ENCODE assay signal across 9 cellular contexts in the genomic region with DNA sequence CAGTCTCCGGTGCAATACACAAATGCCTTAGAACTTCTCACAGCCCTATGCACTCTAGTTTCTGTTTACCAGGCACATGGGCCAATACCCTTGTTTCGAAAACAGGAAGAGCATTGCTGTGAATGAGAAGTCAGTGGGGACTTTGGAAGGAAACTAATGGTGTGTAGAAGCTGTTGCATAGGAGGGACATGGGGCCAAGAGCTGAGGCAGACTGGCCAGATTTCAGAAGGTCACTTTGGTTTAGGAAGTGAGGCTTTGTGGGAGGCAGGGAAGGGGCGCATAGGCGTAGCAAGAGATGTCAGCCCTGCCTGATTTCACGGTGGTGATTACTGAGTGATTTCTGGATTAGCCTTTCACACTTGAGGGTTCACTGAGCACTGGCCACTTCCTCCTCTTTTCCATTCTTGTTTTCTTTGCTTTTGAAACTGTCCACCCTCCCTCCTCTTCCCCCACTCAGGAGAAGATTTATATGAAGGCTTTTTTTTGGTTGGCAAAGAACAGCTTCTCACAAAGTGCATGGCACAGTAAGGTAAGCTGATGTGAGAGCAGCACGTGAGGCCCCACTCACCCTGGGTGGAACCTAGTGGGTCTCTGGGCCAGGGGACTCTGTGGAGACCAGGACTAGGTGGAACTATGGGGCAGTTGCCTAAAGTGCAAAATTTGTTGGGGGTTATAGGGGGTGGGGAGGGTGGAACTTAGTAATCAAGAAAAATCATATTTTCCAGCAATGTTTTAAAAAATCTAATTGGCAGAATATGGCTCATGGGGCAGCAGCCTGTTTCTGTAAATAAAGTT. TPM values are rescaled to one million over a fixed set of nuclear protein-coding genes. Genes with fewer than 3 reads are reported as not detected.
DNase-seq lines count a peak whose midpoint lies in the region; ATAC-seq lines count a peak whose summit lies in the region.
"Had no signal": no experiment of that assay in that cellular context is flagged by ENCODE, and none has a peak within 500 bp of the region (broad histone marks: within the 10 kb centered on the region; RNA-seq: fewer than 3 reads in every experiment).

No MANE protein-coding gene starts in this region.

- intact Hi-C loops in activated CD4-positive, alpha-beta memory T cell treated with anti-CD3 and anti-CD28 coated beads for 36 hours (cut with micrococcal nuclease): no loop called here

- H3K4me3 Mint-ChIP-seq in activated CD4-positive, alpha-beta memory T cell treated with anti-CD3 and anti-CD28 coated beads, Interleukin-2, amount 10 ng/mL, durations not matched to agents 7 days and 5 days: no peak overlapping the region
- no peak overlapping the region for H3K4me3 Mint-ChIP-seq in activated CD4-positive, alpha-beta memory T cell treated with anti-CD3 and anti-CD28 coated beads for 36 hours
- no peak overlapping the region for H3K4me3 Mint-ChIP-seq in activated naive CD8-positive, alpha-beta T cell treated with anti-CD3 and anti-CD28 coated beads, Interleukin-2, amount 50 U/mL, for 24 hours

- H3K4me3 ChIP-seq in rectal smooth muscle tissue (ENCODE audit: low read length): no peak overlapping the region

- POLR2A ChIA-PET in activated CD4-positive, alpha-beta memory T cell treated with anti-CD3 and anti-CD28 coated beads, Interleukin-2, amount 10 ng/mL, durations not matched to agents 7 days and 5 days (lab: Charles Lee): no interaction called here
- POLR2A ChIA-PET in activated CD4-positive, alpha-beta memory T cell treated with anti-CD3 and anti-CD28 coated beads for 36 hours (lab: Charles Lee): no interaction called here

- peaks cover 17% of the 10 kb centered on the region for H3K4me1 ChIP-seq in rectal smooth muscle tissue (ENCODE audit: control insufficient read depth, insufficient read depth, low read length)

- peak overlapping the region; percentile 24 for H3K27ac Mint-ChIP-seq in activated CD4-positive, alpha-beta memory T cell treated with anti-CD3 and anti-CD28 coated beads, Interleukin-2, amount 10 ng/mL, durations not matched to agents 7 days and 5 days
- H3K27ac Mint-ChIP-seq in activated CD4-positive, alpha-beta memory T cell treated with anti-CD3 and anti-CD28 coated beads for 36 hours: no peak overlapping the region
- no peak overlapping the region for H3K27ac Mint-ChIP-seq in activated naive CD8-positive, alpha-beta T cell treated with anti-CD3 and anti-CD28 coated beads, Interleukin-2, amount 50 U/mL, for 24 hours

- no peaks in the 10 kb centered on the region for H3K27me3 ChIP-seq in rectal smooth muscle tissue (ENCODE audit: control insufficient read depth, insufficient read depth, low read length)

- peaks cover 18% of the 10 kb centered on the region for H3K27me3 Mint-ChIP-seq in activated CD4-positive, alpha-beta memory T cell treated with anti-CD3 and anti-CD28 coated beads, Interleukin-2, amount 10 ng/mL, durations not matched to agents 7 days and 5 days
- peaks cover 11% of the 10 kb centered on the region for H3K27me3 Mint-ChIP-seq in activated CD4-positive, alpha-beta memory T cell treated with anti-CD3 and anti-CD28 coated beads for 36 hours
- H3K27me3 Mint-ChIP-seq in activated naive CD8-positive, alpha-beta T cell treated with anti-CD3 and anti-CD28 coated beads, Interleukin-2, amount 50 U/mL, for 24 hours: peaks cover 2% of the 10 kb centered on the region

- peaks cover 16% of the 10 kb centered on the region for H3K4me1 Mint-ChIP-seq in activated CD4-positive, alpha-beta memory T cell treated with anti-CD3 and anti-CD28 coated beads, Interleukin-2, amount 10 ng/mL, durations not matched to agents 7 days and 5 days
- H3K4me1 Mint-ChIP-seq in activated CD4-positive, alpha-beta memory T cell treated with anti-CD3 and anti-CD28 coated beads for 36 hours (ENCODE audit: low read depth): no peaks in the 10 kb centered on the region
- peaks cover 7% of the 10 kb centered on the region for H3K4me1 Mint-ChIP-seq in activated naive CD8-positive, alpha-beta T cell treated with anti-CD3 and anti-CD28 coated beads, Interleukin-2, amount 50 U/mL, for 24 hours

- peak; percentile 88 for ATAC-seq in HG03175 (IDR thresholded peaks at IDR 0.05; ENCODE audit: unreplicated experiment)
- peak; percentile 33 for ATAC-seq in activated naive CD8-positive, alpha-beta T cell treated with anti-CD3 and anti-CD28 coated beads, Interleukin-2, amount 50 U/mL, for 24 hours

- peak; percentile 18 for DNase-seq in activated CD4-positive, alpha-beta memory T cell treated with anti-CD3 and anti-CD28 coated beads, Interleukin-2, amount 10 ng/mL, durations not matched to agents 7 days and 5 days
- no peak for DNase-seq in activated CD4-positive, alpha-beta memory T cell treated with anti-CD3 and anti-CD28 coated beads for 36 hours
- DNase-seq in activated naive CD8-positive, alpha-beta T cell treated with anti-CD3 and anti-CD28 coated beads, Interleukin-2, amount 50 U/mL, for 24 hours: no peak
- no peak for DNase-seq in A172 (ENCODE audit: low spot score)
- DNase-seq in DMS114 treated with DMSO at 0.1 percent for 48 hours (lab: John Stamatoyannopoulos, UW; ENCODE audit: unreplicated experiment): no peak
- DNase-seq in retina: no peak

- CTCF ChIA-PET in activated CD4-positive, alpha-beta memory T cell treated with anti-CD3 and anti-CD28 coated beads, Interleukin-2, amount 10 ng/mL, durations not matched to agents 7 days and 5 days (lab: Charles Lee): interaction anchor here (1.0 kb wide), 1 partner anchor 13 kb away, joined by 3 read pairs; no protein-coding TSS in a partner anchor
- CTCF ChIA-PET in activated CD4-positive, alpha-beta memory T cell treated with anti-CD3 and anti-CD28 coated beads for 36 hours (lab: Charles Lee): no interaction called here

- no peak overlapping the region for H3K9ac ChIP-seq in rectal smooth muscle tissue (ENCODE audit: low read length)

- H3K9me3 Mint-ChIP-seq in activated CD4-positive, alpha-beta memory T cell treated with anti-CD3 and anti-CD28 coated beads, Interleukin-2, amount 10 ng/mL, durations not matched to agents 7 days and 5 days: no peaks in the 10 kb centered on the region
- no peaks in the 10 kb centered on the region for H3K9me3 Mint-ChIP-seq in activated CD4-positive, alpha-beta memory T cell treated with anti-CD3 and anti-CD28 coated beads for 36 hours
- no peaks in the 10 kb centered on the region for H3K9me3 Mint-ChIP-seq in activated naive CD8-positive, alpha-beta T cell treated with anti-CD3 and anti-CD28 coated beads, Interleukin-2, amount 50 U/mL, for 24 hours

- peak overlapping the region; percentile 12 for H3K27ac ChIP-seq in rectal smooth muscle tissue (ENCODE audit: low read depth, low read length)

- no peaks in the 10 kb centered on the region for H3K36me3 ChIP-seq in rectal smooth muscle tissue (ENCODE audit: control insufficient read depth, insufficient read depth, low read length)

- H3K36me3 Mint-ChIP-seq in activated CD4-positive, alpha-beta memory T cell treated with anti-CD3 and anti-CD28 coated beads, Interleukin-2, amount 10 ng/mL, durations not matched to agents 7 days and 5 days (ENCODE audit: low read depth): no peaks in the 10 kb centered on the region
- no peaks in the 10 kb centered on the region for H3K36me3 Mint-ChIP-seq in activated CD4-positive, alpha-beta memory T cell treated with anti-CD3 and anti-CD28 coated beads for 36 hours
- no peaks in the 10 kb centered on the region for H3K36me3 Mint-ChIP-seq in activated naive CD8-positive, alpha-beta T cell treated with anti-CD3 and anti-CD28 coated beads, Interleukin-2, amount 50 U/mL, for 24 hours (ENCODE audit: low read depth)

RNA-seq across cellular contexts. Expression of a gene that starts 6.1 kb away (rescaled TPM):
- not detected for total RNA-seq in activated CD4-positive, alpha-beta memory T cell treated with anti-CD3 and anti-CD28 coated beads, Interleukin-2, amount 10 ng/mL, durations not matched to agents 7 days and 5 days
- total RNA-seq in activated CD4-positive, alpha-beta memory T cell treated with anti-CD3 and anti-CD28 coated beads for 36 hours: not detected
- total RNA-seq in A172 (2014; rRNA removed; shearing (Covaris generic)): not detected in 2 replicates
- total RNA-seq: endothelial cell of umbilical vein had no signal
